10 cellular contexts compared by ENCODE assay signal in genomic region chr6:167882244-167882643, GRCh38.
"Had no signal": no experiment of that assay in that cellular context is flagged by ENCODE, and none has a peak within 500 bp of the region (broad histone marks: within the 10 kb centered on the region; RNA-seq: fewer than 3 reads in every experiment).

No MANE protein-coding gene starts in this region.

- H3K9ac ChIP-seq: GM23248, KMS-11 had no signal

- H3K27ac ChIP-seq: GM23248, KMS-11 had no signal

- H3K4me3 Mint-ChIP-seq: HFFc6 had no signal

- H3K27ac Mint-ChIP-seq: HFFc6 had no signal

- H2AFZ ChIP-seq: GM23248 had no signal

- FAIRE-seq: HTR-8/SVneo had no signal

- H3K9me3 Mint-ChIP-seq: HFFc6 had no signal

- H3K4me3 ChIP-seq: GM23248, HAP-1 had no signal

- DNase-seq: GM23248, GOT3, H7, HFFc6, Karpas-422, KBM-7 had no signal

- H3K9me3 ChIP-seq: HAP-1 had no signal

- ATAC-seq: HCT116 had no signal

- H3K4me2 ChIP-seq: KMS-11 had no signal
